Comparison of ENCODE assay signal across 33 cellular contexts in the genomic region with DNA sequence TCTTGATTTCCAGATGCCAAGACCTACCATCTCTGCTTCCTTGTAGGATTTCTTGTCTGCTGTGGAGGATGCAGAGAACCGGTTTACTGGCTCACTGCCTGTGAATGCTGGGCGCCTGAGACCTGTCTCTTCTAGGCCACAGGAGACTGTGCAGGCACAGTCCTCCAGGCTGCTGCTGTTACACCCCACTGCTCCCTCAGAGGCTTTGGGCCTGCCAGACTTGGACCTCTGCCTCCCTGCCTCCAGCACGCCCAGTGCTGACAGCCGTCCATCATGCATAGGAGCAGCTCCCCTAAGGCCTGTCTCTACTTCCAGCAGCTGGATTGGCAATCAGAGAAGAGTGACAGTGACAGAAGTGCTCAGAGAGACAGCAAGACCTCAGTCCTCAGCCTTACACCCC. TPM values are rescaled to one million over a fixed set of nuclear protein-coding genes. Genes with fewer than 3 reads are reported as not detected.
"Had no signal": no experiment of that assay in that cellular context is flagged by ENCODE, and none has a peak within 500 bp of the region (broad histone marks: within the 10 kb centered on the region; RNA-seq: fewer than 3 reads in every experiment).

No MANE protein-coding gene starts in this region.

- DNase-seq: activated B cell treated with CpG ODN at 0.5 μM for 24 hours; activated CD4-positive, alpha-beta T cell treated with anti-CD3 and anti-CD28 coated beads, Interleukin-2, amount 50 U/mL, for 1 hour; activated CD8-positive, alpha-beta memory T cell treated with anti-CD3 and anti-CD28 coated beads, Interleukin-2, amount 10 ng/mL, durations not matched to agents 7 days and 5 days; activated CD8-positive, alpha-beta T cell treated with anti-CD3 and anti-CD28 coated beads, Interleukin-2, amount 10 ng/mL, durations not matched to agents 7 days and 5 days; activated naive CD8-positive, alpha-beta T cell treated with anti-CD3 and anti-CD28 coated beads, Interleukin-2, amount 50 U/mL, for 24 hours; activated T-cell treated with anti-CD3 and anti-CD28 coated beads, Interleukin-2, amount 50 U/mL, for 48 hours; amygdala; colonic mucosa; effector CD8-positive, alpha-beta T cell; hypothalamus; immature natural killer cell; kidney; mucosa of descending colon; sigmoid colon; stimulated activated CD4-positive, alpha-beta T cell treated with anti-CD3 and anti-CD28 coated beads, Interleukin-1b, Interleukin-23, amount 100 ng/mL, for 48 hours; stimulated activated CD4-positive, alpha-beta T cell treated with anti-CD3 and anti-CD28 coated beads, Interleukin-4, amount 100 ng/mL, for 4 hours; stimulated activated CD8-positive, alpha-beta memory T cell treated with anti-CD3 and anti-CD28 coated beads, Interleukin-4, amount 100 ng/mL, for 48 hours; T-helper 1 cell had no signal

- H3K27ac Mint-ChIP-seq: activated B cell treated with CpG ODN at 0.5 μM for 24 hours; activated CD8-positive, alpha-beta T cell treated with anti-CD3 and anti-CD28 coated beads, Interleukin-2, amount 10 ng/mL, durations not matched to agents 7 days and 5 days; activated naive CD4-positive, alpha-beta T cell treated with anti-CD3 and anti-CD28 coated beads, Interleukin-2, amount 50 U/mL, for 24 hours; activated naive CD8-positive, alpha-beta T cell treated with anti-CD3 and anti-CD28 coated beads, Interleukin-2, amount 50 U/mL, for 24 hours; activated T-helper 2 cell treated with anti-CD3 and anti-CD28 coated beads, Interferon-gamma antibody, Interleukin-2, Interleukin-4, amounts not matched to agents 10 μg/mL and 5 μg/mL and 100 μg/mL, durations not matched to agents 14 hours and 24 hours and 36 hours; immature natural killer cell; natural killer cell treated with Interleukin-12 subunit alpha and Interleukin-12 subunit beta and Interleukin-15 and Interleukin-18, amount 100 ng/mL, for 72 hours; stimulated activated memory B cell treated with anti-CD40 and anti-IgM and Interleukin-4, amounts not matched to agents 10 μg/mL and 1 μg/mL and 100 μg/mL, for 72 hours; T-helper 2 cell treated with Interferon-gamma antibody and Interleukin-4, amounts not matched to agents 5 μg/mL and 100 μg/mL, for 36 hours had no signal

- H3K27me3 ChIP-seq: colonic mucosa, gastroesophageal sphincter, sigmoid colon, suprapubic skin, tibial nerve had no signal

- H3K27me3 Mint-ChIP-seq: activated B cell treated with CpG ODN at 0.5 μM for 24 hours; activated CD8-positive, alpha-beta memory T cell treated with anti-CD3 and anti-CD28 coated beads, Interleukin-2, amount 10 ng/mL, durations not matched to agents 7 days and 5 days; activated naive CD4-positive, alpha-beta T cell treated with anti-CD3 and anti-CD28 coated beads, Interleukin-2, amount 50 U/mL, for 24 hours; activated naive CD8-positive, alpha-beta T cell treated with anti-CD3 and anti-CD28 coated beads, Interleukin-2, amount 50 U/mL, for 24 hours; natural killer cell treated with Interleukin-12 subunit alpha and Interleukin-12 subunit beta and Interleukin-15 and Interleukin-18, amount 100 ng/mL, for 72 hours; stimulated activated memory B cell treated with anti-CD40 and anti-IgM and Interleukin-4, amounts not matched to agents 10 μg/mL and 1 μg/mL and 100 μg/mL, for 72 hours had no signal

- H3K4me1 Mint-ChIP-seq: activated B cell treated with CpG ODN at 0.5 μM for 24 hours; activated naive CD4-positive, alpha-beta T cell treated with anti-CD3 and anti-CD28 coated beads, Interleukin-2, amount 50 U/mL, for 24 hours; activated naive CD8-positive, alpha-beta T cell treated with anti-CD3 and anti-CD28 coated beads, Interleukin-2, amount 50 U/mL, for 24 hours; immature natural killer cell; stimulated activated memory B cell treated with anti-CD40 and anti-IgM and Interleukin-4, amounts not matched to agents 10 μg/mL and 1 μg/mL and 100 μg/mL, for 72 hours had no signal

- H3K9me3 Mint-ChIP-seq: activated B cell treated with CpG ODN at 0.5 μM for 24 hours; activated naive CD4-positive, alpha-beta T cell treated with anti-CD3 and anti-CD28 coated beads, Interleukin-2, amount 50 U/mL, for 24 hours; activated naive CD8-positive, alpha-beta T cell treated with anti-CD3 and anti-CD28 coated beads, Interleukin-2, amount 50 U/mL, for 24 hours; activated T-helper 2 cell treated with anti-CD3 and anti-CD28 coated beads, Interferon-gamma antibody, Interleukin-2, Interleukin-4, amounts not matched to agents 10 μg/mL and 5 μg/mL and 100 μg/mL, durations not matched to agents 14 hours and 24 hours and 36 hours; immature natural killer cell; natural killer cell treated with Interleukin-12 subunit alpha and Interleukin-12 subunit beta and Interleukin-15 and Interleukin-18, amount 100 ng/mL, for 72 hours; stimulated activated memory B cell treated with anti-CD40 and anti-IgM and Interleukin-4, amounts not matched to agents 10 μg/mL and 1 μg/mL and 100 μg/mL, for 72 hours; T-helper 2 cell treated with Interferon-gamma antibody and Interleukin-4, amounts not matched to agents 5 μg/mL and 100 μg/mL, for 36 hours had no signal

- H3K9me3 ChIP-seq: colonic mucosa, gastroesophageal sphincter, mucosa of descending colon, sigmoid colon, suprapubic skin, tibial nerve had no signal

- FAIRE-seq: kidney had no signal

- H3K36me3 Mint-ChIP-seq: activated naive CD4-positive, alpha-beta T cell treated with anti-CD3 and anti-CD28 coated beads, Interleukin-2, amount 50 U/mL, for 24 hours; immature natural killer cell; natural killer cell treated with Interleukin-12 subunit alpha and Interleukin-12 subunit beta and Interleukin-15 and Interleukin-18, amount 100 ng/mL, for 72 hours had no signal

- H3K4me3 ChIP-seq: colonic mucosa, gastroesophageal sphincter, lung, mucosa of descending colon, sigmoid colon, smooth muscle cell, suprapubic skin, tibial nerve had no signal

- H3K4me3 Mint-ChIP-seq: activated B cell treated with CpG ODN at 0.5 μM for 24 hours; activated CD8-positive, alpha-beta memory T cell treated with anti-CD3 and anti-CD28 coated beads, Interleukin-2, amount 10 ng/mL, durations not matched to agents 7 days and 5 days; activated CD8-positive, alpha-beta T cell treated with anti-CD3 and anti-CD28 coated beads, Interleukin-2, amount 10 ng/mL, durations not matched to agents 7 days and 5 days; activated naive CD4-positive, alpha-beta T cell treated with anti-CD3 and anti-CD28 coated beads, Interleukin-2, amount 50 U/mL, for 24 hours; activated naive CD8-positive, alpha-beta T cell treated with anti-CD3 and anti-CD28 coated beads, Interleukin-2, amount 50 U/mL, for 24 hours; immature natural killer cell; natural killer cell treated with Interleukin-12 subunit alpha and Interleukin-12 subunit beta and Interleukin-15 and Interleukin-18, amount 100 ng/mL, for 72 hours; stimulated activated memory B cell treated with anti-CD40 and anti-IgM and Interleukin-4, amounts not matched to agents 10 μg/mL and 1 μg/mL and 100 μg/mL, for 72 hours; T-helper 2 cell treated with Interferon-gamma antibody and Interleukin-4, amounts not matched to agents 5 μg/mL and 100 μg/mL, for 36 hours had no signal

- H3K36me3 ChIP-seq: colonic mucosa, sigmoid colon had no signal

- ATAC-seq: activated CD8-positive, alpha-beta memory T cell treated with anti-CD3 and anti-CD28 coated beads, Interleukin-2, amount 10 ng/mL, durations not matched to agents 7 days and 5 days; activated CD8-positive, alpha-beta T cell treated with anti-CD3 and anti-CD28 coated beads, Interleukin-2, amount 10 ng/mL, durations not matched to agents 7 days and 5 days; activated naive CD8-positive, alpha-beta T cell treated with anti-CD3 and anti-CD28 coated beads, Interleukin-2, amount 50 U/mL, for 24 hours; gastroesophageal sphincter; mucosa of descending colon; natural killer cell treated with Interleukin-12 subunit alpha and Interleukin-12 subunit beta and Interleukin-15 and Interleukin-18, amount 100 ng/mL, for 72 hours; stimulated activated memory B cell treated with anti-CD40 and anti-IgM and Interleukin-4, amounts not matched to agents 10 μg/mL and 1 μg/mL and 100 μg/mL, for 72 hours had no signal

- H3K4me1 ChIP-seq: colonic mucosa, sigmoid colon had no signal

- H3K27ac ChIP-seq: colonic mucosa, sigmoid colon, suprapubic skin had no signal

RNA-seq across cellular contexts. Expression of gene ASB16, which starts 22.7 kb away (rescaled TPM):
- total RNA-seq: activated B cell treated with CpG ODN at 0.5 μM for 24 hours, dermis microvascular lymphatic vessel endothelial cell, epithelial cell of proximal tubule, mesenteric fat pad, osteoblast, renal cortical epithelial cell, smooth muscle cell, suprapubic skin had no signal
